25 cellular contexts compared by ENCODE assay signal in the genomic region with DNA sequence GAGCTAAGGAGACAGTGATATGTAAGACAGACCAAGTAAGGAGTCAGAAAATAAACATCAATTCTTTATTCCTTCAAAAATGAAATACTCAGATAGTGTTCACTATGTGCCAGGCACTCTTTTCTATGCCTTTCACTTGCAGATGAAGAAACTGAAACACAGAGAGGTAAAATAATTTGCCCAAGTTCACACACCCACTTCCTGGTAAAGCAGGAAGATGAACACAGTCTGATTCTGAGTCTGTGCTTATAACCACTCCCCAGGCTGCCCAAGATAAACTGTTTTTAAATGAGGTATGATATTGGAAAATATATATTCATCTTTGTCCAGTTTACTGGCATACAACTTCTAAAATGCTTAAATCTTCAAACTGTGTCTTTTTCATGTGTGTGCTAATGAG.
"Had no signal": no experiment of that assay in that cellular context is flagged by ENCODE, and none has a peak within 500 bp of the region (broad histone marks: within the 10 kb centered on the region; RNA-seq: fewer than 3 reads in every experiment).

No MANE protein-coding gene starts in this region.

- H3K36me3 ChIP-seq: breast epithelium, esophagus muscularis mucosa, left ventricle myocardium inferior, neural progenitor cell, uterus had no signal

- H3K4me3 ChIP-seq: breast epithelium, esophagus muscularis mucosa, hepatocyte, left ventricle myocardium inferior, neural progenitor cell, testis, uterus had no signal

- H3K9me3 Mint-ChIP-seq: central memory CD8-positive, alpha-beta T cell; effector memory CD8-positive, alpha-beta T cell; immature natural killer cell; naive thymus-derived CD8-positive, alpha-beta T cell; stimulated activated memory B cell treated with anti-CD40 and anti-IgM and Interleukin-4, amounts not matched to agents 10 μg/mL and 1 μg/mL and 100 μg/mL, for 72 hours had no signal

- H3K4me1 Mint-ChIP-seq: central memory CD8-positive, alpha-beta T cell; immature natural killer cell had no signal

- FAIRE-seq: colon, frontal cortex, small intestine, TTC549 had no signal

- H3K4me2 ChIP-seq: hepatocyte, neural progenitor cell had no signal

- H3K27me3 ChIP-seq: breast epithelium, esophagus muscularis mucosa, hepatocyte, neural progenitor cell, testis, uterus had no signal

- H3K9ac ChIP-seq: neural progenitor cell had no signal

- H3K4me1 ChIP-seq: breast epithelium, esophagus muscularis mucosa, left ventricle myocardium inferior, testis, uterus had no signal

- H3K27ac Mint-ChIP-seq: activated naive CD8-positive, alpha-beta T cell; activated T-helper 2 cell treated with anti-CD3 and anti-CD28 coated beads, Interferon-gamma antibody, Interleukin-2, Interleukin-4, amounts not matched to agents 10 μg/mL and 5 μg/mL and 100 μg/mL, durations not matched to agents 14 hours and 24 hours and 36 hours; effector memory CD8-positive, alpha-beta T cell; immature natural killer cell; neural progenitor cell; stimulated activated memory B cell treated with anti-CD40 and anti-IgM and Interleukin-4, amounts not matched to agents 10 μg/mL and 1 μg/mL and 100 μg/mL, for 72 hours; WTC11 had no signal

- H3K27ac ChIP-seq: breast epithelium, esophagus muscularis mucosa, hepatocyte, left ventricle myocardium inferior, neural progenitor cell, testis, uterus had no signal

- H3K9me3 ChIP-seq: breast epithelium, esophagus muscularis mucosa, left ventricle myocardium inferior, testis, uterus had no signal

- H3K4me3 Mint-ChIP-seq: activated naive CD8-positive, alpha-beta T cell; central memory CD8-positive, alpha-beta T cell; effector memory CD8-positive, alpha-beta T cell; immature natural killer cell; neural progenitor cell; stimulated activated memory B cell treated with anti-CD40 and anti-IgM and Interleukin-4, amounts not matched to agents 10 μg/mL and 1 μg/mL and 100 μg/mL, for 72 hours; WTC11 had no signal

- H3K79me2 ChIP-seq: hepatocyte had no signal

- DNase-seq: activated T-cell treated with anti-CD3 and anti-CD28 coated beads, Interleukin-2, amount 50 U/mL, for 1 hour; amniotic stem cell; effector memory CD8-positive, alpha-beta T cell; glutamatergic neuron; immature natural killer cell; left ventricle myocardium inferior; naive thymus-derived CD8-positive, alpha-beta T cell; small intestine; stimulated activated CD4-positive, alpha-beta T cell treated with anti-CD3 and anti-CD28 coated beads, Interleukin-2, amount 100 ng/mL, for 24 hours; testis; trophoblast cell; uterus had no signal

- H2AFZ ChIP-seq: hepatocyte, neural progenitor cell had no signal

- ATAC-seq: effector memory CD8-positive, alpha-beta T cell; naive thymus-derived CD8-positive, alpha-beta T cell; sciatic nerve; stimulated activated memory B cell treated with anti-CD40 and anti-IgM and Interleukin-4, amounts not matched to agents 10 μg/mL and 1 μg/mL and 100 μg/mL, for 72 hours; WTC11 had no signal

- H3K36me3 Mint-ChIP-seq: immature natural killer cell; neural progenitor cell; stimulated activated memory B cell treated with anti-CD40 and anti-IgM and Interleukin-4, amounts not matched to agents 10 μg/mL and 1 μg/mL and 100 μg/mL, for 72 hours had no signal
